ENCODE assay signal across 2 cellular contexts in genomic region chr12:30746190-30746589, GRCh38.
TF ChIP-seq lines count a peak whose summit lies in the region.

No MANE protein-coding gene starts in this region.

TF ChIP-seq in A549, 52 proteins besides CTCF, POLR2A, EP300 and RAD21 (continued from another document):
- TF ChIP-seq ELK1 (IDR thresholded peaks at IDR 0.05; ENCODE audit: low read depth, low read length) = no peak
- TF ChIP-seq FOSL2 (IDR thresholded peaks at IDR 0.05) = no peak
- TF ChIP-seq FOSL2 (CRISPR knock-in tag; IDR thresholded peaks at IDR 0.05) = no peak
- TF ChIP-seq ZFP36 (IDR thresholded peaks at IDR 0.05; ENCODE audit: borderline replicate concordance, partially characterized antibody) = no peak
- no peak for TF ChIP-seq PHF8 (IDR thresholded peaks at IDR 0.05; ENCODE audit: borderline replicate concordance, low read depth)
- TF ChIP-seq EHF (CRISPR knock-in tag; IDR thresholded peaks at IDR 0.05) = no peak
- no peak for TF ChIP-seq REST (IDR thresholded peaks at IDR 0.05)
- TF ChIP-seq KDM5A (IDR thresholded peaks at IDR 0.05) = no peak

TF ChIP-seq in GM23338, 12 proteins besides CTCF, POLR2A, EP300 and RAD21 (continued from another document):
- TF ChIP-seq STAT1 (IDR thresholded peaks at IDR 0.05; ENCODE audit: unreplicated experiment) (no peak), ZNF462 (CRISPR knock-in tag; IDR thresholded peaks at IDR 0.05) (no peak), ZNF331 (CRISPR knock-in tag; IDR thresholded peaks at IDR 0.05; ENCODE audit: low read depth) (no peak)
